9 cellular contexts compared by ENCODE assay signal in the genomic region with DNA sequence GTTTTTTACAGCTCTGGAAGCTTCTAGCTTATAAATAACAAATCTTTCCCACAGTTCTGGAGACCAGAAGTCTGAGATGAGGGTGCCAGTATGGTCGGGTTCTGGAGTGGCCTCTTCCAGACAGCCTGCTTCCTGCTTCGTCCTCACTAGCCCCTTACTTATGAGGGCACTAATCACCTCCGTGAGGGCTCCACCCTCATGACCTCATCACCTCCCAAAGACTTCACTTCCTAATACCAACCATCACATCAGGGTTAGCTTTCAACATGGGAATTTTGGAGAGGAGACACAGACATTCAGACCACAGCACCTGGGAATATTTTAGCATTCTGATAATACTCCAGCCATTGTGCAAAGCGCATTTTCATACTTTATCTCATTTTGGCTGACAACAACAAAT.
"Had no signal": no experiment of that assay in that cellular context is flagged by ENCODE, and none has a peak within 500 bp of the region (broad histone marks: within the 10 kb centered on the region; RNA-seq: fewer than 3 reads in every experiment).

No MANE protein-coding gene starts in this region.

- H3K27ac ChIP-seq: HL-60, KMS-11 had no signal

- H2AFZ ChIP-seq: GM23338 had no signal

- H3K4me1 Mint-ChIP-seq: GM23338 had no signal

- H3K4me3 ChIP-seq: GM23338 had no signal

- H3K9me3 Mint-ChIP-seq: GM23338 had no signal

- FAIRE-seq: H1, H54 had no signal

- H3K4me3 Mint-ChIP-seq: GM23338, H9 had no signal

- H3K27ac Mint-ChIP-seq: GM23338, H9 had no signal

- ATAC-seq: GM23338 had no signal

- H3K4me2 ChIP-seq: GM23338, KMS-11 had no signal

- H3K9ac ChIP-seq: KMS-11 had no signal

- DNase-seq: H9, HCEC 1CT, IMR-90, KBM-7 had no signal
